ENCODE assay signal across 9 cellular contexts in genomic region chr5:76691470-76692273, GRCh38. TPM values are rescaled to one million over a fixed set of nuclear protein-coding genes. Genes with fewer than 3 reads are reported as not detected.
DNase-seq lines count a peak whose midpoint lies in the region; ATAC-seq and TF ChIP-seq lines count a peak whose summit lies in the region.
"Had no signal": no experiment of that assay in that cellular context is flagged by ENCODE, and none has a peak within 500 bp of the region (broad histone marks: within the 10 kb centered on the region; RNA-seq: fewer than 3 reads in every experiment).

No MANE protein-coding gene starts in this region.

- H3K4me1 ChIP-seq in endodermal cell (ENCODE audit: control insufficient read depth, insufficient read depth, low read length): no peaks in the 10 kb centered on the region

- H3K9me3 Mint-ChIP-seq in central memory CD8-positive, alpha-beta T cell: no peaks in the 10 kb centered on the region
- H3K9me3 Mint-ChIP-seq in mesothelial cell of epicardium (peaks cover 6% of the 10 kb centered on the region), endodermal cell (no peaks in the 10 kb centered on the region)

- H3K4me3 Mint-ChIP-seq in central memory CD8-positive, alpha-beta T cell: no peak overlapping the region
- H3K4me3 Mint-ChIP-seq in mesothelial cell of epicardium (no peak overlapping the region), endodermal cell (no peak overlapping the region)

- no peak for TF ChIP-seq CTCF in mesothelial cell of epicardium (IDR thresholded peaks at IDR 0.05; ENCODE audit: unreplicated experiment)
- TF ChIP-seq CTCF in endodermal cell (conservative IDR thresholded peaks at IDR 0.05): no peak

- H3K27me3 ChIP-seq in endodermal cell (ENCODE audit: control insufficient read depth, insufficient read depth, low read length, poor library complexity, severe bottlenecking): no peaks in the 10 kb centered on the region

- peaks cover 55% of the 10 kb centered on the region for H3K36me3 Mint-ChIP-seq in central memory CD8-positive, alpha-beta T cell (ENCODE audit: insufficient read depth)
- H3K36me3 Mint-ChIP-seq in mesothelial cell of epicardium: peaks cover 13% of the 10 kb centered on the region
- peaks cover 1% of the 10 kb centered on the region for H3K36me3 Mint-ChIP-seq in endodermal cell (ENCODE audit: low read depth)

- H3K27ac ChIP-seq in endodermal cell (ENCODE audit: low read depth, low read length): no peak overlapping the region

- peaks cover 14% of the 10 kb centered on the region for H3K4me1 Mint-ChIP-seq in central memory CD8-positive, alpha-beta T cell
- peaks cover 37% of the 10 kb centered on the region for H3K4me1 Mint-ChIP-seq in mesothelial cell of epicardium
- peaks cover 9% of the 10 kb centered on the region for H3K4me1 Mint-ChIP-seq in endodermal cell

- H3K27me3 Mint-ChIP-seq in central memory CD8-positive, alpha-beta T cell: no peaks in the 10 kb centered on the region
- no peaks in the 10 kb centered on the region for H3K27me3 Mint-ChIP-seq in mesothelial cell of epicardium (ENCODE audit: low read depth)
- no peaks in the 10 kb centered on the region for H3K27me3 Mint-ChIP-seq in endodermal cell (ENCODE audit: insufficient read depth)

- no peaks in the 10 kb centered on the region for H3K36me3 ChIP-seq in endodermal cell (ENCODE audit: control insufficient read depth, insufficient read depth, low read length)

- no peak for ATAC-seq in central memory CD8-positive, alpha-beta T cell (replicated peaks; ENCODE audit: extremely low read depth, poor library complexity, severe bottlenecking)

- DNase-seq in COLO829 (ENCODE audit: low spot score) (peak; percentile 41), HK-2 (ENCODE audit: unreplicated experiment) (peak; percentile 13), mesothelial cell of epicardium (ENCODE audit: low spot score in 2 of 2, unreplicated experiment in 2 of 2) (no peak), SIG-M5 treated with dmso at 0.1 percent for 504 hours (lab: John Stamatoyannopoulos, UW; ENCODE audit: unreplicated experiment) (no peak), CD1c-positive myeloid dendritic cell (ENCODE audit: extremely low spot score) (no peak), endodermal cell (no peak)
- no peak for DNase-seq in central memory CD8-positive, alpha-beta T cell (ENCODE audit: low spot score in 2 of 2)
- DNase-seq in activated CD8-positive, alpha-beta memory T cell treated with anti-CD3 and anti-CD28 coated beads, Interleukin-2, amount 50 U/mL, for 48 hours: no peak
- DNase-seq: NCI-H1930 had no signal

- WGBS in endodermal cell (ENCODE audit: insufficient coverage in 1 of 2, insufficient read length in 1 of 2), 2 experiments: 87 to 88% methylated on average over 5 of the region's 5 CpGs

- H3K9ac ChIP-seq in endodermal cell (ENCODE audit: extremely low read depth, low read length, poor library complexity, severe bottlenecking): no peak overlapping the region

- no peak overlapping the region for H3K4me3 ChIP-seq in endodermal cell (ENCODE audit: low read length)

- peak overlapping the region; percentile 49 for H3K27ac Mint-ChIP-seq in central memory CD8-positive, alpha-beta T cell (ENCODE audit: low read depth)
- H3K27ac Mint-ChIP-seq in mesothelial cell of epicardium (peak overlapping the region; percentile 69), endodermal cell (no peak overlapping the region)

- H3K9me3 ChIP-seq in endodermal cell (ENCODE audit: control insufficient read depth, low read length): no peaks in the 10 kb centered on the region

RNA-seq across cellular contexts. Expression of gene F2R, which starts 24.3 kb away (rescaled TPM):
- total RNA-seq in mesothelial cell of epicardium (34.4 to 35.8 TPM (median 34.4 TPM) in 3 replicates), endodermal cell (10 to 100 TPM; 28.5 to 43.1 TPM)
- polyA plus RNA-seq in endodermal cell (2013, experiment 1 of 2): 68.3 TPM
- polyA plus RNA-seq in endodermal cell (2013, experiment 2 of 2): 67.1 TPM

Comparison
In these comparisons a context has a peak if more than half of its experiments do, and no peak if none do; other contexts are left out.
1. DNase-seq: peak in COLO829 (single experiment) and HK-2 (single experiment); none in central memory CD8-positive, alpha-beta T cell (0 of 2), mesothelial cell of epicardium (0 of 2), SIG-M5 treated with dmso at 0.1 percent for 504 hours (single experiment), activated CD8-positive, alpha-beta memory T cell treated with anti-CD3 and anti-CD28 coated beads, Interleukin-2, amount 50 U/mL, for 48 hours (single experiment), CD1c-positive myeloid dendritic cell (single experiment) and endodermal cell (single experiment).